9 cellular contexts compared by ENCODE assay signal in genomic region chr12:80837342-80837978, GRCh38.
DNase-seq lines count a peak whose midpoint lies in the region; ATAC-seq and TF ChIP-seq lines count a peak whose summit lies in the region.
"Had no signal": no experiment of that assay in that cellular context is flagged by ENCODE, and none has a peak within 500 bp of the region (broad histone marks: within the 10 kb centered on the region; RNA-seq: fewer than 3 reads in every experiment).

No MANE protein-coding gene starts in this region.

- no peak overlapping the region for H3K9ac ChIP-seq in smooth muscle cell (ENCODE audit: low read depth)

- ATAC-seq in GM21825 (IDR thresholded peaks at IDR 0.05; ENCODE audit: unreplicated experiment) (peak; percentile 56), left cardiac atrium (peak; percentile 81 to 89)

- no peaks in the 10 kb centered on the region for H3K9me3 ChIP-seq in smooth muscle cell (replicated peaks; ENCODE audit: low read depth)
- H3K9me3 ChIP-seq: SJSA1 had no signal

- no peak overlapping the region for H3K4me2 ChIP-seq in smooth muscle cell

- H3K36me3 ChIP-seq in smooth muscle cell (ENCODE audit: low read depth): no peaks in the 10 kb centered on the region
- H3K36me3 ChIP-seq: SJSA1 had no signal

- no peaks in the 10 kb centered on the region for H3F3A ChIP-seq in smooth muscle cell (ENCODE audit: low read depth)

- intact Hi-C loops in left cardiac atrium (cut with DNase I): loop anchor here (5.0 kb wide), 2 partner anchors 100 to 105 kb away; partner anchors contain the start of gene LIN7A (in 1 of the 2)

- H3K4me1 ChIP-seq in smooth muscle cell (ENCODE audit: low read depth): no peaks in the 10 kb centered on the region
- H3K4me1 ChIP-seq: SJSA1 had no signal

- no peaks in the 10 kb centered on the region for H3K79me2 ChIP-seq in smooth muscle cell (ENCODE audit: low read depth)

- no peaks in the 10 kb centered on the region for H3K27me3 ChIP-seq in smooth muscle cell (ENCODE audit: low read depth)

- H3K4me3 ChIP-seq in LNCaP clone FGC (ENCODE audit: low read depth, low read length) (no peak overlapping the region), smooth muscle cell (no peak overlapping the region)
- H3K4me3 ChIP-seq: SJSA1 had no signal

- TF ChIP-seq CTCF in LNCaP clone FGC (IDR thresholded peaks at IDR 0.05; ENCODE audit: control insufficient read depth, extremely low read depth, insufficient read depth): peak; percentile 83
- TF ChIP-seq CTCF in smooth muscle cell (IDR thresholded peaks at IDR 0.05; ENCODE audit: borderline replicate concordance, insufficient read depth, poor library complexity, severe bottlenecking): peak; percentile 67

- H4K20me1 ChIP-seq in smooth muscle cell (ENCODE audit: low read depth): no peaks in the 10 kb centered on the region

- peak; percentile 85 for DNase-seq in DMS53 (lab: John Stamatoyannopoulos, UW)
- no peak for DNase-seq in LNCaP clone FGC (ENCODE audit: low read depth)
- DNase-seq in SW480 (ENCODE audit: low spot score): peak; percentile 42
- no peak for DNase-seq in left cardiac atrium
- no peak for DNase-seq in smooth muscle cell (lab: John Stamatoyannopoulos, UW; ENCODE audit: unreplicated experiment)
- DNase-seq in stimulated activated naive CD4-positive, alpha-beta T cell treated with Interleukin-2 at 50 U/mL for 16 hours (lab: John Stamatoyannopoulos, UW): no peak
- no peak for DNase-seq in NCI-H1048 (lab: John Stamatoyannopoulos, UW)

- 25% methylated on average over 5 of the region's 5 CpGs for WGBS in smooth muscle cell (ENCODE audit: low lambda C conversion rate)

- H2AFZ ChIP-seq in smooth muscle cell (ENCODE audit: low read depth): no peak overlapping the region

- H3K27ac ChIP-seq in smooth muscle cell (ENCODE audit: low read depth): no peak overlapping the region
- H3K27ac ChIP-seq: SJSA1 had no signal

Comparison
In these comparisons a context has a peak if more than half of its experiments do, and no peak if none do; other contexts are left out.
1. DNase-seq: peak in DMS53 (single experiment) and SW480 (single experiment); none in LNCaP clone FGC (single experiment), left cardiac atrium (single experiment), smooth muscle cell (single experiment), stimulated activated naive CD4-positive, alpha-beta T cell treated with Interleukin-2 at 50 U/mL for 16 hours (single experiment) and NCI-H1048 (single experiment).